Comparison of ENCODE assay signal across 11 cellular contexts in genomic region chr3:170811515-170811914, GRCh38. TPM values are rescaled to one million over a fixed set of nuclear protein-coding genes. Genes with fewer than 3 reads are reported as not detected.
DNase-seq lines count a peak whose midpoint lies in the region; ATAC-seq and TF ChIP-seq lines count a peak whose summit lies in the region.
"Had no signal": no experiment of that assay in that cellular context is flagged by ENCODE, and none has a peak within 500 bp of the region (broad histone marks: within the 10 kb centered on the region; RNA-seq: fewer than 3 reads in every experiment).

No MANE protein-coding gene starts in this region.

- no peaks in the 10 kb centered on the region for H3K27me3 ChIP-seq in dorsolateral prefrontal cortex

- DNase-seq in H4 (ENCODE audit: low spot score) (peak; percentile 29), RKO (ENCODE audit: low spot score) (peak; percentile 42), dorsolateral prefrontal cortex (no peak), mesothelial cell of epicardium (ENCODE audit: low spot score in 2 of 2, unreplicated experiment in 2 of 2) (no peak), NCI-H2171 (lab: John Stamatoyannopoulos, UW) (no peak)
- DNase-seq in activated CD4-positive, alpha-beta T cell treated with anti-CD3 and anti-CD28 coated beads for 1 hour: no peak

- ATAC-seq in GM19328 (IDR thresholded peaks at IDR 0.05; ENCODE audit: unreplicated experiment): no peak
- no peak for ATAC-seq in HG02885 (IDR thresholded peaks at IDR 0.05; ENCODE audit: poor library complexity, unreplicated experiment)

- H3K4me3 ChIP-seq in dorsolateral prefrontal cortex: no peak overlapping the region

- H3K36me3 Mint-ChIP-seq in mesothelial cell of epicardium: no peaks in the 10 kb centered on the region
- H3K36me3 Mint-ChIP-seq: activated naive CD8-positive, alpha-beta T cell; CD8-positive, alpha-beta T cell had no signal

- no peaks in the 10 kb centered on the region for H3K27me3 Mint-ChIP-seq in mesothelial cell of epicardium (ENCODE audit: low read depth)
- H3K27me3 Mint-ChIP-seq: activated naive CD8-positive, alpha-beta T cell had no signal

- H3K27ac Mint-ChIP-seq in mesothelial cell of epicardium: peak overlapping the region; percentile 65
- H3K27ac Mint-ChIP-seq: activated naive CD8-positive, alpha-beta T cell; CD8-positive, alpha-beta T cell; T-helper 2 cell treated with Interferon-gamma antibody and Interleukin-4, amounts not matched to agents 5 μg/mL and 100 μg/mL, for 36 hours had no signal

- H3K4me3 Mint-ChIP-seq in mesothelial cell of epicardium: no peak overlapping the region
- H3K4me3 Mint-ChIP-seq: activated naive CD8-positive, alpha-beta T cell; CD8-positive, alpha-beta T cell; T-helper 2 cell treated with Interferon-gamma antibody and Interleukin-4, amounts not matched to agents 5 μg/mL and 100 μg/mL, for 36 hours had no signal

- H3K4me1 Mint-ChIP-seq in mesothelial cell of epicardium: peaks cover 85% of the 10 kb centered on the region

- peak overlapping the region in 48 of 59 donors; percentile 1 to 71 (median 42) for H3K27ac ChIP-seq in dorsolateral prefrontal cortex

- peaks cover 4% of the 10 kb centered on the region for H3K9me3 Mint-ChIP-seq in mesothelial cell of epicardium
- H3K9me3 Mint-ChIP-seq: CD8-positive, alpha-beta T cell; T-helper 2 cell treated with Interferon-gamma antibody and Interleukin-4, amounts not matched to agents 5 μg/mL and 100 μg/mL, for 36 hours had no signal

- TF ChIP-seq CTCF in dorsolateral prefrontal cortex (IDR thresholded peaks at IDR 0.05 in 54 of 56, conservative IDR thresholded peaks at IDR 0.05 in 2 of 56; ENCODE audit: low read depth in 1 of 56, partially characterized antibody in 56 of 56) (no peak), mesothelial cell of epicardium (IDR thresholded peaks at IDR 0.05; ENCODE audit: unreplicated experiment) (no peak)

- intact Hi-C loops in dorsolateral prefrontal cortex (cut with DNase I): loop anchor here (1.0 to 10.0 kb wide), 8 partner anchors 119 to 627 kb away; partner anchors contain the start of genes CLDN11 (in 1 of the 2) and PHC3 (in 1 of the 2)

RNA-seq across cellular contexts. Expression of gene RPL22L1, which starts 58.5 kb away (rescaled TPM):
- 760 and 772 TPM in 2 replicates for total RNA-seq in H4 (2014; rRNA removed; shearing (Covaris generic))
- total RNA-seq in dorsolateral prefrontal cortex (10 to 100 TPM in 72 of 120 experiments, 1 to 10 TPM in 48; 4.5 to 20.8 (median 10.7) TPM), mesothelial cell of epicardium (97.6 to 107 TPM (median 107 TPM) in 3 replicates)

Comparison
In these comparisons a context has a peak if more than half of its experiments do, and no peak if none do; other contexts are left out.
1. DNase-seq: peak in H4 (single experiment) and RKO (single experiment); none in dorsolateral prefrontal cortex (0 of 10), mesothelial cell of epicardium (0 of 2), NCI-H2171 (single experiment) and activated CD4-positive, alpha-beta T cell treated with anti-CD3 and anti-CD28 coated beads for 1 hour (single experiment).